1 cellular context compared by ENCODE assay signal in the genomic region with DNA sequence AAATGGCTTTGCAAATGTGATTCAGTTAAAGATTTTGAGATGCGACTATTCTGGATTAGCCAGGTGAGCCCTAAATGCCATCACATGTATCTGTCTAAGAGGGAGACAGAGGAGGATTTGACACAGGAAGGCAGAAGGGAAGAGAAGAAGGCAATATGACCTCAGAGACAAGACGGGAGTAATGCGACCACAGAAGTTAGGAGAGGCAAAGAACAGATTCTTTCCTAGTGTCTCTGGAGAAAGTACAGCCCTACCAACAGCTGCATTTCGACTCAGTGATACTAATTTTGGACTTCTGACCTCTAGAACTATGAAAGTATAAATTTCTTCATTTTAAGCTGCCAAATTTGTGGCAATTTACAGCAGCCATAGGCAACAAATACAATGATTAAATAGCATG.
TF ChIP-seq lines count a peak whose summit lies in the region.

No MANE protein-coding gene starts in this region.

TF ChIP-seq in H1, 55 proteins besides CTCF, POLR2A, EP300 and RAD21:
- TF ChIP-seq, protein P1, sequence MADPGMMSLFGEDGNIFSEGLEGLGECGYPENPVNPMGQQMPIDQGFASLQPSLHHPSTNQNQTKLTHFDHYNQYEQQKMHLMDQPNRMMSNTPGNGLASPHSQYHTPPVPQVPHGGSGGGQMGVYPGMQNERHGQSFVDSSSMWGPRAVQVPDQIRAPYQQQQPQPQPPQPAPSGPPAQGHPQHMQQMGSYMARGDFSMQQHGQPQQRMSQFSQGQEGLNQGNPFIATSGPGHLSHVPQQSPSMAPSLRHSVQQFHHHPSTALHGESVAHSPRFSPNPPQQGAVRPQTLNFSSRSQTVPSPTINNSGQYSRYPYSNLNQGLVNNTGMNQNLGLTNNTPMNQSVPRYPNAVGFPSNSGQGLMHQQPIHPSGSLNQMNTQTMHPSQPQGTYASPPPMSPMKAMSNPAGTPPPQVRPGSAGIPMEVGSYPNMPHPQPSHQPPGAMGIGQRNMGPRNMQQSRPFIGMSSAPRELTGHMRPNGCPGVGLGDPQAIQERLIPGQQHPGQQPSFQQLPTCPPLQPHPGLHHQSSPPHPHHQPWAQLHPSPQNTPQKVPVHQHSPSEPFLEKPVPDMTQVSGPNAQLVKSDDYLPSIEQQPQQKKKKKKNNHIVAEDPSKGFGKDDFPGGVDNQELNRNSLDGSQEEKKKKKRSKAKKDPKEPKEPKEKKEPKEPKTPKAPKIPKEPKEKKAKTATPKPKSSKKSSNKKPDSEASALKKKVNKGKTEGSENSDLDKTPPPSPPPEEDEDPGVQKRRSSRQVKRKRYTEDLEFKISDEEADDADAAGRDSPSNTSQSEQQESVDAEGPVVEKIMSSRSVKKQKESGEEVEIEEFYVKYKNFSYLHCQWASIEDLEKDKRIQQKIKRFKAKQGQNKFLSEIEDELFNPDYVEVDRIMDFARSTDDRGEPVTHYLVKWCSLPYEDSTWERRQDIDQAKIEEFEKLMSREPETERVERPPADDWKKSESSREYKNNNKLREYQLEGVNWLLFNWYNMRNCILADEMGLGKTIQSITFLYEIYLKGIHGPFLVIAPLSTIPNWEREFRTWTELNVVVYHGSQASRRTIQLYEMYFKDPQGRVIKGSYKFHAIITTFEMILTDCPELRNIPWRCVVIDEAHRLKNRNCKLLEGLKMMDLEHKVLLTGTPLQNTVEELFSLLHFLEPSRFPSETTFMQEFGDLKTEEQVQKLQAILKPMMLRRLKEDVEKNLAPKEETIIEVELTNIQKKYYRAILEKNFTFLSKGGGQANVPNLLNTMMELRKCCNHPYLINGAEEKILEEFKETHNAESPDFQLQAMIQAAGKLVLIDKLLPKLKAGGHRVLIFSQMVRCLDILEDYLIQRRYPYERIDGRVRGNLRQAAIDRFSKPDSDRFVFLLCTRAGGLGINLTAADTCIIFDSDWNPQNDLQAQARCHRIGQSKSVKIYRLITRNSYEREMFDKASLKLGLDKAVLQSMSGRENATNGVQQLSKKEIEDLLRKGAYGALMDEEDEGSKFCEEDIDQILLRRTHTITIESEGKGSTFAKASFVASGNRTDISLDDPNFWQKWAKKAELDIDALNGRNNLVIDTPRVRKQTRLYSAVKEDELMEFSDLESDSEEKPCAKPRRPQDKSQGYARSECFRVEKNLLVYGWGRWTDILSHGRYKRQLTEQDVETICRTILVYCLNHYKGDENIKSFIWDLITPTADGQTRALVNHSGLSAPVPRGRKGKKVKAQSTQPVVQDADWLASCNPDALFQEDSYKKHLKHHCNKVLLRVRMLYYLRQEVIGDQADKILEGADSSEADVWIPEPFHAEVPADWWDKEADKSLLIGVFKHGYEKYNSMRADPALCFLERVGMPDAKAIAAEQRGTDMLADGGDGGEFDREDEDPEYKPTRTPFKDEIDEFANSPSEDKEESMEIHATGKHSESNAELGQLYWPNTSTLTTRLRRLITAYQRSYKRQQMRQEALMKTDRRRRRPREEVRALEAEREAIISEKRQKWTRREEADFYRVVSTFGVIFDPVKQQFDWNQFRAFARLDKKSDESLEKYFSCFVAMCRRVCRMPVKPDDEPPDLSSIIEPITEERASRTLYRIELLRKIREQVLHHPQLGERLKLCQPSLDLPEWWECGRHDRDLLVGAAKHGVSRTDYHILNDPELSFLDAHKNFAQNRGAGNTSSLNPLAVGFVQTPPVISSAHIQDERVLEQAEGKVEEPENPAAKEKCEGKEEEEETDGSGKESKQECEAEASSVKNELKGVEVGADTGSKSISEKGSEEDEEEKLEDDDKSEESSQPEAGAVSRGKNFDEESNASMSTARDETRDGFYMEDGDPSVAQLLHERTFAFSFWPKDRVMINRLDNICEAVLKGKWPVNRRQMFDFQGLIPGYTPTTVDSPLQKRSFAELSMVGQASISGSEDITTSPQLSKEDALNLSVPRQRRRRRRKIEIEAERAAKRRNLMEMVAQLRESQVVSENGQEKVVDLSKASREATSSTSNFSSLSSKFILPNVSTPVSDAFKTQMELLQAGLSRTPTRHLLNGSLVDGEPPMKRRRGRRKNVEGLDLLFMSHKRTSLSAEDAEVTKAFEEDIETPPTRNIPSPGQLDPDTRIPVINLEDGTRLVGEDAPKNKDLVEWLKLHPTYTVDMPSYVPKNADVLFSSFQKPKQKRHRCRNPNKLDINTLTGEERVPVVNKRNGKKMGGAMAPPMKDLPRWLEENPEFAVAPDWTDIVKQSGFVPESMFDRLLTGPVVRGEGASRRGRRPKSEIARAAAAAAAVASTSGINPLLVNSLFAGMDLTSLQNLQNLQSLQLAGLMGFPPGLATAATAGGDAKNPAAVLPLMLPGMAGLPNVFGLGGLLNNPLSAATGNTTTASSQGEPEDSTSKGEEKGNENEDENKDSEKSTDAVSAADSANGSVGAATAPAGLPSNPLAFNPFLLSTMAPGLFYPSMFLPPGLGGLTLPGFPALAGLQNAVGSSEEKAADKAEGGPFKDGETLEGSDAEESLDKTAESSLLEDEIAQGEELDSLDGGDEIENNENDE (IDR thresholded peaks at IDR 0.05; ENCODE audit: insufficient replicate concordance, low read length) = no peak
- TF ChIP-seq TEAD4 (IDR thresholded peaks at IDR 0.05; ENCODE audit: low read depth, low read length) = no peak
- no peak for TF ChIP-seq NANOG (IDR thresholded peaks at IDR 0.05; ENCODE audit: insufficient read depth, low read depth, low read length, poor library complexity, severe bottlenecking)
- TF ChIP-seq CREB1 (IDR thresholded peaks at IDR 0.05) = no peak
- no peak for TF ChIP-seq BCL11A (IDR thresholded peaks at IDR 0.05; ENCODE audit: low read depth in 2 of 2, low read length in 2 of 2)
- no peak for TF ChIP-seq SIX5 (IDR thresholded peaks at IDR 0.05; ENCODE audit: low read depth, low read length)
- no peak for TF ChIP-seq SP4 (IDR thresholded peaks at IDR 0.05; ENCODE audit: low read length)
- no peak for TF ChIP-seq GABPA (IDR thresholded peaks at IDR 0.05; ENCODE audit: borderline replicate concordance, insufficient read depth, low read length)
- TF ChIP-seq SIRT6 (IDR thresholded peaks at IDR 0.05; ENCODE audit: low read length) = no peak
